Comparison of ENCODE assay signal across 27 cellular contexts in the genomic region with DNA sequence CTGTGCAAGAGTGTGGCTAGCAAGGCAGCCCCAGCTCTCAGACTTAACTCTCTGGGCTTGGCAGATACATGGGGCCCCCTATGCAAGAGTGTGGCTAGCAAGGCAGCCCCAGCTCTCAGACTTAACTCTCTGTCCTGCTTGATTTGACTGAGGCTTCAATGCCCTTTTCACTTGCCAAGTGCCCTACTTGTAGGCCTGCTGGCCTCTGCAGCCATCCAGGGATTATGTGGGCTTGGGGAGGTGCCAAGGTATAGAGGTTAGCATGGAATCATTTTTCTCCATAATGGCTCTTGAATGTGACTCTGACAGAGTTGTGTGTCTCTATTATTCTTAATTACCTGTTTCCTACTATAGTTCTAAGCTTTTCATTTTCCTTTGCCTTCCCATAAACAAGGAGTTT.
"Had no signal": no experiment of that assay in that cellular context is flagged by ENCODE, and none has a peak within 500 bp of the region (broad histone marks: within the 10 kb centered on the region; RNA-seq: fewer than 3 reads in every experiment).

No MANE protein-coding gene starts in this region.

- H3K4me1 ChIP-seq: Peyer's patch, SJCRH30 had no signal

- H3K9me3 ChIP-seq: Peyer's patch, SJCRH30, SK-N-SH had no signal

- DNase-seq: activated CD4-positive, alpha-beta T cell treated with anti-CD3 and anti-CD28 coated beads, Interleukin-2, amount 50 U/mL, for 1 hour; activated CD4-positive, CD25-positive, alpha-beta regulatory T cell; activated CD8-positive, alpha-beta memory T cell treated with anti-CD3 and anti-CD28 coated beads, Interleukin-2, amount 50 U/mL, for 4 hours; activated CD8-positive, alpha-beta T cell treated with anti-CD3 and anti-CD28 coated beads for 36 hours; activated naive CD4-positive, alpha-beta T cell treated with Interleukin-2 at 50 U/mL for 16 hours; activated naive CD8-positive, alpha-beta T cell treated with anti-CD3 and anti-CD28 coated beads, Interleukin-2, amount 50 U/mL, for 24 hours; activated T-cell treated with anti-CD3 and anti-CD28 coated beads, Interleukin-2, amount 50 U/mL, for 72 hours; amygdala; cerebellar nuclear complex; KG1; MV-4-11; NCI-H1092 treated with DMSO at 0.1 percent for 48 hours; NCI-H1436; NCI-H1694 treated with DMSO at 0.1 percent for 48 hours; NCI-H2081 treated with DMSO at 0.1 percent for 48 hours; NCI-H2171 treated with DMSO at 0.1 percent for 48 hours; NCI-H226; NCI-H526; NCI-H82; Peyer's patch; Right ventricle myocardium superior; SJCRH30; SK-N-SH; T-helper 1 cell had no signal

- H3K9ac ChIP-seq: SK-N-SH had no signal

- H3K27me3 ChIP-seq: Peyer's patch, SJCRH30 had no signal

- ATAC-seq: activated CD8-positive, alpha-beta T cell treated with anti-CD3 and anti-CD28 coated beads for 36 hours; activated naive CD4-positive, alpha-beta T cell treated with anti-CD3 and anti-CD28 coated beads, Interleukin-2, amount 50 U/mL, for 72 hours; activated naive CD8-positive, alpha-beta T cell treated with anti-CD3 and anti-CD28 coated beads, Interleukin-2, amount 50 U/mL, for 24 hours; activated T-cell treated with anti-CD3 and anti-CD28 coated beads, Interleukin-2, amount 50 U/mL, for 72 hours had no signal

- H3K36me3 ChIP-seq: SJCRH30 had no signal

- H3K27ac ChIP-seq: Peyer's patch, RWPE1, SJCRH30, VCaP had no signal

- H3K4me3 ChIP-seq: Peyer's patch, SJCRH30 had no signal
